Comparison of ENCODE assay signal across 10 cellular contexts in genomic region chr1:178057131-178057765, GRCh38. TPM values are rescaled to one million over a fixed set of nuclear protein-coding genes. Genes with fewer than 3 reads are reported as not detected.
DNase-seq lines count a peak whose midpoint lies in the region; ATAC-seq and TF ChIP-seq lines count a peak whose summit lies in the region.
"Had no signal": no experiment of that assay in that cellular context is flagged by ENCODE, and none has a peak within 500 bp of the region (broad histone marks: within the 10 kb centered on the region; RNA-seq: fewer than 3 reads in every experiment).

No MANE protein-coding gene starts in this region.

- H3K4me1 ChIP-seq in heart right ventricle: peaks cover 31 to 96% (median 91%) of the 10 kb centered on the region in 9 donors
- H3K4me1 ChIP-seq in CD4-positive, alpha-beta memory T cell (ENCODE audit: insufficient read depth, low read length): no peaks in the 10 kb centered on the region

- intact Hi-C loops in heart right ventricle (cut with DNase I): loop anchor here in 9 of 10 donors (2.0 to 10.0 kb wide), 9 partner anchors 18 to 225 kb away; partner anchors contain the start of gene RASAL2 (in 4 of the 9)
- intact Hi-C loops in sciatic nerve (cut with DNase I): no loop called here
- intact Hi-C loops in CD4-positive, alpha-beta memory T cell (cut with micrococcal nuclease): no loop called here

- peak overlapping the region in 7 of 10 donors; percentile 9 to 32 (median 23) for H3K4me3 ChIP-seq in heart right ventricle
- no peak overlapping the region for H3K4me3 ChIP-seq in CD4-positive, alpha-beta memory T cell (ENCODE audit: low read length in 2 of 2)

- H3K4me1 Mint-ChIP-seq in CD4-positive, alpha-beta memory T cell: no peaks in the 10 kb centered on the region

- peak overlapping the region; percentile 72 to 95 (median 82) for H3K27ac ChIP-seq in heart right ventricle
- H3K27ac ChIP-seq in CD4-positive, alpha-beta memory T cell (ENCODE audit: low read depth, low read length): no peak overlapping the region

- 29 to 32% methylated on average over 11 of the region's 11 CpGs for WGBS in heart right ventricle, 2 donors

- no peak overlapping the region for H3K4me3 Mint-ChIP-seq in CD4-positive, alpha-beta memory T cell

- H3K36me3 Mint-ChIP-seq in CD4-positive, alpha-beta memory T cell: no peaks in the 10 kb centered on the region

- no peaks in the 10 kb centered on the region for H3K27me3 ChIP-seq in heart right ventricle
- H3K27me3 ChIP-seq in CD4-positive, alpha-beta memory T cell (ENCODE audit: insufficient read depth, low read length): no peaks in the 10 kb centered on the region

- no peaks in the 10 kb centered on the region for H3K9me3 ChIP-seq in heart right ventricle
- H3K9me3 ChIP-seq in CD4-positive, alpha-beta memory T cell (ENCODE audit: control insufficient read depth in 1 of 2, low read length in 2 of 2): no peaks in the 10 kb centered on the region

- POLR2A ChIA-PET in CD4-positive, alpha-beta memory T cell (lab: Charles Lee; ENCODE audit: partially characterized antibody): no interaction called here

- no peak overlapping the region for H3K27ac Mint-ChIP-seq in CD4-positive, alpha-beta memory T cell

- DNase-seq in DMS153 treated with DMSO at 0.1 percent for 48 hours (lab: John Stamatoyannopoulos, UW; ENCODE audit: unreplicated experiment): peak; percentile 61
- DNase-seq in UCSD-AML1 (lab: John Stamatoyannopoulos, UW; ENCODE audit: unreplicated experiment): peak; percentile 59
- peak in 1 of 2 donors; percentile 59 for DNase-seq in heart right ventricle
- no peak for DNase-seq in sciatic nerve (ENCODE audit: low spot score)
- no peak for DNase-seq in CD4-positive, alpha-beta memory T cell
- no peak for DNase-seq in stimulated activated CD4-positive, alpha-beta T cell treated with anti-CD3 and anti-CD28 coated beads, Interleukin-12 subunit alpha, Interleukin-12 subunit beta, amount 100 ng/mL, for 4 hours
- DNase-seq: NCI-H1048; stimulated activated CD4-positive, alpha-beta T cell treated with anti-CD3 and anti-CD28 coated beads, Interleukin-1b, Interleukin-23, amount 100 ng/mL, for 48 hours had no signal

- H3K36me3 ChIP-seq in heart right ventricle: no peaks in the 10 kb centered on the region
- H3K36me3 ChIP-seq in CD4-positive, alpha-beta memory T cell (ENCODE audit: insufficient read depth, low read length): no peaks in the 10 kb centered on the region

- peaks cover 0 to 4% (median 0%) of the 10 kb centered on the region in 8 donors for H3K9me3 Mint-ChIP-seq in CD4-positive, alpha-beta memory T cell

- CTCF ChIA-PET in CD4-positive, alpha-beta memory T cell (lab: Charles Lee; ENCODE audit: partially characterized antibody): no interaction called here

- H3K27me3 Mint-ChIP-seq in CD4-positive, alpha-beta memory T cell: no peaks in the 10 kb centered on the region

- TF ChIP-seq CTCF in heart right ventricle (IDR thresholded peaks at IDR 0.05): no peak

- ATAC-seq in heart right ventricle (peak; percentile 14 to 67 (median 50)), sciatic nerve (peak; percentile 46), HG02870 (IDR thresholded peaks at IDR 0.05; ENCODE audit: unreplicated experiment) (no peak), GM18498 (IDR thresholded peaks at IDR 0.05; ENCODE audit: unreplicated experiment) (no peak)

RNA-seq across cellular contexts. Expression of gene RASAL2, which starts 36.7 kb away (rescaled TPM):
- total RNA-seq in heart right ventricle (10 to 100 TPM; 26.5 to 59.8 (median 40.0) TPM), sciatic nerve (42.6 TPM)
- polyA plus RNA-seq in heart right ventricle: 1 to 10 TPM; 3.5 to 9.1 TPM
- total RNA-seq in CD4-positive, alpha-beta memory T cell: under 1 TPM; 0.28 to 0.32 TPM
- not detected for polyA plus RNA-seq in CD4-positive, alpha-beta memory T cell

Comparison
In these comparisons a context has a peak if more than half of its experiments do, and no peak if none do; other contexts are left out.
1. DNase-seq: peak in DMS153 treated with DMSO at 0.1 percent for 48 hours (single experiment) and UCSD-AML1 (single experiment); none in sciatic nerve (single experiment), CD4-positive, alpha-beta memory T cell (0 of 5) and stimulated activated CD4-positive, alpha-beta T cell treated with anti-CD3 and anti-CD28 coated beads, Interleukin-12 subunit alpha, Interleukin-12 subunit beta, amount 100 ng/mL, for 4 hours (single experiment).
2. ATAC-seq: peak in heart right ventricle (8 of 8) and sciatic nerve (single experiment); none in HG02870 (single experiment) and GM18498 (single experiment).
3. H3K4me3 ChIP-seq: peak in heart right ventricle (7 of 10); none in CD4-positive, alpha-beta memory T cell (0 of 2).
4. RNA of gene RASAL2, which starts 36.7 kb away (total RNA-seq): 26.5 to 59.8 TPM in heart right ventricle and 42.6 TPM in sciatic nerve (single experiment); 0.28 to 0.32 TPM in CD4-positive, alpha-beta memory T cell; every median in the first group is over 10 times any median in the second.
5. intact Hi-C loops: an anchor here in heart right ventricle (2.0 to 10.0 kb wide); none called in sciatic nerve and CD4-positive, alpha-beta memory T cell.